ENCODE assay signal across 8 cellular contexts in genomic region chr6:135163440-135163738, GRCh38. TPM values are rescaled to one million over a fixed set of nuclear protein-coding genes. Genes with fewer than 3 reads are reported as not detected.
DNase-seq lines count a peak whose midpoint lies in the region; ATAC-seq and TF ChIP-seq lines count a peak whose summit lies in the region.

No MANE protein-coding gene starts in this region.

- in situ Hi-C loops in brain microvascular endothelial cell (cut with HindIII; ENCODE audit: low pct_ligation_motif_present, low sequenced_read_pairs), result no loop called here

- 84 to 86% methylated on average over 3 of the region's 3 CpGs for WGBS in heart right ventricle, 2 donors
- 86 to 87% methylated on average over 3 of the region's 3 CpGs for WGBS in aorta, 2 donors

- H3K4me1 ChIP-seq in heart right ventricle (no peaks in the 10 kb centered on the region), aorta (ENCODE audit: control insufficient read depth in 1 of 2, insufficient read depth in 2 of 2, low read length in 2 of 2) (peaks cover 0 to 1% of the 10 kb centered on the region in 2 donors)

- H3K27me3 ChIP-seq in heart right ventricle, result peaks cover 0 to 40% (median 24%) of the 10 kb centered on the region in 7 donors
- no peaks in the 10 kb centered on the region for H3K27me3 ChIP-seq in brain microvascular endothelial cell (replicated peaks)
- H3K27me3 ChIP-seq in aorta (ENCODE audit: control insufficient read depth in 1 of 2, insufficient read depth in 2 of 2, low read length in 1 of 2), result peaks cover 0 to 3% of the 10 kb centered on the region in 2 donors
- no peaks in the 10 kb centered on the region for H3K27me3 ChIP-seq in WERI-Rb-1 (ENCODE audit: insufficient read depth, low read depth, severe bottlenecking)

- ATAC-seq in GM19025 (IDR thresholded peaks at IDR 0.05; ENCODE audit: low read depth, unreplicated experiment), result peak; percentile 70
- ATAC-seq in HG03025 (IDR thresholded peaks at IDR 0.05; ENCODE audit: low FRiP score, unreplicated experiment), result peak; percentile 39
- no peak for ATAC-seq in heart right ventricle
- ATAC-seq in aorta (ENCODE audit: low FRiP score), result no peak

- TF ChIP-seq CTCF in heart right ventricle (IDR thresholded peaks at IDR 0.05) (no peak), brain microvascular endothelial cell (IDR thresholded peaks at IDR 0.05; ENCODE audit: low read depth, low read length, missing control alignments) (no peak), WERI-Rb-1 (IDR thresholded peaks at IDR 0.05; ENCODE audit: low read depth, low read length) (no peak)

- H3K36me3 ChIP-seq in heart right ventricle (no peaks in the 10 kb centered on the region), brain microvascular endothelial cell (replicated peaks) (no peaks in the 10 kb centered on the region), aorta (ENCODE audit: control insufficient read depth in 1 of 2, insufficient read depth in 2 of 2, low read length in 1 of 2) (no peaks in the 10 kb centered on the region), WERI-Rb-1 (no peaks in the 10 kb centered on the region)

- no peak overlapping the region for H3K27ac ChIP-seq in heart right ventricle
- H3K27ac ChIP-seq in brain microvascular endothelial cell, result no peak overlapping the region
- no peak overlapping the region for H3K27ac ChIP-seq in aorta (ENCODE audit: low read depth in 1 of 2, low read length in 2 of 2)
- no peak overlapping the region for H3K27ac ChIP-seq in WERI-Rb-1

- H3K9me3 ChIP-seq in heart right ventricle (no peaks in the 10 kb centered on the region), aorta (ENCODE audit: control insufficient read depth, low read length) (no peaks in the 10 kb centered on the region), WERI-Rb-1 (ENCODE audit: severe bottlenecking) (no peaks in the 10 kb centered on the region)

- peak; percentile 49 to 63 for DNase-seq in activated CD4-positive, alpha-beta T cell treated with anti-CD3 and anti-CD28 coated beads, Interleukin-2, amount 50 U/mL, for 48 hours
- peak; percentile 48 for DNase-seq in stimulated activated CD4-positive, alpha-beta T cell treated with anti-CD3 and anti-CD28 coated beads, Interleukin-4, amount 100 ng/mL, for 1 hour
- DNase-seq in heart right ventricle (no peak), brain microvascular endothelial cell (no peak), aorta (no peak), WERI-Rb-1 (no peak)

- H3K4me3 ChIP-seq in heart right ventricle (no peak overlapping the region), brain microvascular endothelial cell (ENCODE audit: low read depth, low read length) (no peak overlapping the region), aorta (ENCODE audit: low read length in 2 of 2) (no peak overlapping the region), WERI-Rb-1 (ENCODE audit: low read depth, low read length) (no peak overlapping the region)

- intact Hi-C loops in heart right ventricle (cut with DNase I), result no loop called here
- intact Hi-C loops in aorta (cut with DNase I), result no loop called here

RNA-seq across cellular contexts. Expression of gene MYB, which starts 17.7 kb away (rescaled TPM):
- total RNA-seq in heart right ventricle (under 1 TPM in 3 of 10 donors, not detected in 7; 0.13 to 0.39 (median 0.13) TPM), aorta (under 1 TPM in 1 of 2 donors, not detected in 1; 0.87 TPM)
- polyA plus RNA-seq in heart right ventricle (under 1 TPM in 1 of 2 donors, not detected in 1; 0.01 TPM), aorta (1 to 10 TPM in 1 of 2 donors, not detected in 1; 2.8 TPM)

Comparison
In these comparisons a context has a peak if more than half of its experiments do, and no peak if none do; other contexts are left out.
1. ATAC-seq: peak in GM19025 (single experiment) and HG03025 (single experiment); none in heart right ventricle (0 of 8) and aorta (single experiment).
2. DNase-seq: peak in activated CD4-positive, alpha-beta T cell treated with anti-CD3 and anti-CD28 coated beads, Interleukin-2, amount 50 U/mL, for 48 hours (2 of 2) and stimulated activated CD4-positive, alpha-beta T cell treated with anti-CD3 and anti-CD28 coated beads, Interleukin-4, amount 100 ng/mL, for 1 hour (single experiment); none in heart right ventricle (0 of 2), brain microvascular endothelial cell (single experiment), aorta (0 of 2) and WERI-Rb-1 (single experiment).